25 cellular contexts compared by ENCODE assay signal in genomic region chr12:116141833-116142162, GRCh38.
DNase-seq lines count a peak whose midpoint lies in the region; ATAC-seq and TF ChIP-seq lines count a peak whose summit lies in the region.
"Had no signal": no experiment of that assay in that cellular context is flagged by ENCODE, and none has a peak within 500 bp of the region (broad histone marks: within the 10 kb centered on the region; RNA-seq: fewer than 3 reads in every experiment).

No MANE protein-coding gene starts in this region.

- no peaks in the 10 kb centered on the region for H3K27me3 Mint-ChIP-seq in activated CD4-positive, alpha-beta T cell treated with anti-CD3 and anti-CD28 coated beads, Interleukin-2, amount 10 ng/mL, durations not matched to agents 24 days and 14 days
- no peaks in the 10 kb centered on the region for H3K27me3 Mint-ChIP-seq in Calu3 (ENCODE audit: unreplicated experiment)

- H3K27ac ChIP-seq in ascending aorta: peak overlapping the region; percentile 55 to 65
- H3K27ac ChIP-seq in psoas muscle: peak overlapping the region; percentile 10
- H3K27ac ChIP-seq: left ventricle myocardium inferior, prostate gland, vagina had no signal

- no peaks in the 10 kb centered on the region for H3K36me3 ChIP-seq in ascending aorta
- H3K36me3 ChIP-seq in psoas muscle (ENCODE audit: insufficient read depth in 1 of 2, low read depth in 1 of 2): no peaks in the 10 kb centered on the region
- H3K36me3 ChIP-seq: gastroesophageal sphincter, left ventricle myocardium inferior, prostate gland, vagina had no signal

- no peaks in the 10 kb centered on the region for H3K27me3 ChIP-seq in ascending aorta
- no peaks in the 10 kb centered on the region for H3K27me3 ChIP-seq in psoas muscle (ENCODE audit: insufficient read depth in 3 of 3, low read length in 2 of 3)
- H3K27me3 ChIP-seq: gastroesophageal sphincter, vagina had no signal

- H3K4me1 ChIP-seq in ascending aorta (peaks cover 14 to 65% of the 10 kb centered on the region in 2 donors), psoas muscle (peaks cover 58% of the 10 kb centered on the region)

- H3K9me3 ChIP-seq in ascending aorta (no peaks in the 10 kb centered on the region), psoas muscle (no peaks in the 10 kb centered on the region)
- H3K9me3 ChIP-seq: A549, gastroesophageal sphincter, left ventricle myocardium inferior, prostate gland, vagina had no signal

- H3K4me3 Mint-ChIP-seq in activated CD4-positive, alpha-beta T cell treated with anti-CD3 and anti-CD28 coated beads, Interleukin-2, amount 10 ng/mL, durations not matched to agents 24 days and 14 days: no peak overlapping the region
- no peak overlapping the region for H3K4me3 Mint-ChIP-seq in Calu3 (ENCODE audit: low read depth, unreplicated experiment)
- H3K4me3 Mint-ChIP-seq: immature natural killer cell, neural crest cell had no signal

- peak in 2 of 4 donors; percentile 22 to 31 for ATAC-seq in psoas muscle
- ATAC-seq: activated CD4-positive, CD25-positive, alpha-beta regulatory T cell treated with anti-CD3 and anti-CD28 coated beads, Interleukin-2, amount 50 U/mL, for 24 hours; gastroesophageal sphincter had no signal

- H3K36me3 Mint-ChIP-seq in activated CD4-positive, alpha-beta T cell treated with anti-CD3 and anti-CD28 coated beads, Interleukin-2, amount 10 ng/mL, durations not matched to agents 24 days and 14 days (ENCODE audit: low read depth): peaks cover 1% of the 10 kb centered on the region
- no peaks in the 10 kb centered on the region for H3K36me3 Mint-ChIP-seq in Calu3 (ENCODE audit: insufficient read depth, unreplicated experiment)
- H3K36me3 Mint-ChIP-seq: immature natural killer cell had no signal

- H3K27ac Mint-ChIP-seq in activated CD4-positive, alpha-beta T cell treated with anti-CD3 and anti-CD28 coated beads, Interleukin-2, amount 10 ng/mL, durations not matched to agents 24 days and 14 days: peak overlapping the region; percentile 2
- H3K27ac Mint-ChIP-seq in Calu3 (ENCODE audit: unreplicated experiment): peak overlapping the region; percentile 40

- H3K4me1 Mint-ChIP-seq in activated CD4-positive, alpha-beta T cell treated with anti-CD3 and anti-CD28 coated beads, Interleukin-2, amount 10 ng/mL, durations not matched to agents 24 days and 14 days: peaks cover 52% of the 10 kb centered on the region
- H3K4me1 Mint-ChIP-seq in Calu3 (ENCODE audit: low read depth, unreplicated experiment): peaks cover 37% of the 10 kb centered on the region

- intact Hi-C loops in activated CD4-positive, alpha-beta T cell treated with anti-CD3 and anti-CD28 coated beads, Interleukin-2, amount 10 ng/mL, durations not matched to agents 24 days and 14 days (cut with micrococcal nuclease): loop anchor here (1.0 to 5.0 kb wide), 6 partner anchors 43 to 456 kb away; partner anchors contain the start of genes MAP1LC3B2 and MED13L
- intact Hi-C loops in Calu3 (cut with micrococcal nuclease; ENCODE audit: unreplicated experiment): loop anchor here (1.0 to 10.0 kb wide), 3 partner anchors 95 to 553 kb away; no protein-coding TSS in a partner anchor
- intact Hi-C loops in ascending aorta (cut with DNase I): loop anchor here (2.0 to 5.0 kb wide), 3 partner anchors 135 to 386 kb away; partner anchors contain the start of gene MED13L
- intact Hi-C loops in psoas muscle (cut with DNase I): loop anchor here (5.0 to 10.0 kb wide), 3 partner anchors 53 to 96 kb away; no protein-coding TSS in a partner anchor
- intact Hi-C loops in posterior cingulate gyrus (cut with DNase I): loop anchor here (2.0 kb wide), 1 partner anchor 95 kb away; no protein-coding TSS in a partner anchor

- DNase-seq in activated CD4-positive, alpha-beta T cell treated with anti-CD3 and anti-CD28 coated beads, Interleukin-2, amount 10 ng/mL, durations not matched to agents 24 days and 14 days: no peak
- DNase-seq in activated CD4-positive, alpha-beta T cell treated with anti-CD3 and anti-CD28 coated beads for 1 hour: no peak
- DNase-seq in Calu3 (no peak), ascending aorta (ENCODE audit: low spot score in 2 of 2) (no peak), psoas muscle (no peak), posterior cingulate gyrus (no peak)
- no peak for DNase-seq in stimulated activated CD4-positive, alpha-beta T cell treated with anti-CD3 and anti-CD28 coated beads, Interleukin-4, amount 100 ng/mL, for 24 hours
- DNase-seq in stimulated activated CD4-positive, alpha-beta T cell treated with anti-CD3 and anti-CD28 coated beads, Interleukin-4, amount 100 ng/mL, for 1 hour: no peak
- DNase-seq: activated naive CD4-positive, alpha-beta T cell treated with anti-CD3 and anti-CD28 coated beads, Interleukin-2, amount 50 U/mL, for 16 hours; activated T-cell treated with anti-CD3 and anti-CD28 coated beads, Interleukin-2, amount 50 U/mL, for 48 hours; anterior cingulate cortex; C1 segment of cervical spinal cord; central memory CD4-positive, alpha-beta T cell; immature natural killer cell; left ventricle myocardium inferior; NCI-H1092 treated with DMSO at 0.1 percent for 48 hours; NCI-H187 treated with DMSO at 0.1 percent for 48 hours; NCI-H226; NCI-H748 treated with DMSO at 0.1 percent for 48 hours had no signal

- H3K9me3 Mint-ChIP-seq in activated CD4-positive, alpha-beta T cell treated with anti-CD3 and anti-CD28 coated beads, Interleukin-2, amount 10 ng/mL, durations not matched to agents 24 days and 14 days: no peaks in the 10 kb centered on the region
- no peaks in the 10 kb centered on the region for H3K9me3 Mint-ChIP-seq in Calu3 (ENCODE audit: low read depth, unreplicated experiment)
- H3K9me3 Mint-ChIP-seq: immature natural killer cell, neural crest cell had no signal

- TF ChIP-seq CTCF in Calu3 (IDR thresholded peaks at IDR 0.05; ENCODE audit: unreplicated experiment) (no peak), ascending aorta (IDR thresholded peaks at IDR 0.05) (no peak), psoas muscle (IDR thresholded peaks at IDR 0.05) (no peak)

- no TSS peak for BruUV-seq in Calu3 (replicated peaks; lab: Mats Ljungman, UMichigan)

- 87 to 93% (median 90%) methylated on average over 2 of the region's 2 CpGs for WGBS in psoas muscle, 3 donors

- H3K4me3 ChIP-seq in ascending aorta: no peak overlapping the region
- H3K4me3 ChIP-seq in psoas muscle: no peak overlapping the region
- H3K4me3 ChIP-seq: A549, gastroesophageal sphincter, left ventricle myocardium inferior, prostate gland, vagina had no signal

- CTCF ChIA-PET in Calu3 (lab: Charles Lee): interaction anchor here (1.1 to 1.6 kb wide), 2 partner anchors 31 to 567 kb away, joined by 3 read pairs; no protein-coding TSS in a partner anchor
